11 cellular contexts compared by ENCODE assay signal in the genomic region with DNA sequence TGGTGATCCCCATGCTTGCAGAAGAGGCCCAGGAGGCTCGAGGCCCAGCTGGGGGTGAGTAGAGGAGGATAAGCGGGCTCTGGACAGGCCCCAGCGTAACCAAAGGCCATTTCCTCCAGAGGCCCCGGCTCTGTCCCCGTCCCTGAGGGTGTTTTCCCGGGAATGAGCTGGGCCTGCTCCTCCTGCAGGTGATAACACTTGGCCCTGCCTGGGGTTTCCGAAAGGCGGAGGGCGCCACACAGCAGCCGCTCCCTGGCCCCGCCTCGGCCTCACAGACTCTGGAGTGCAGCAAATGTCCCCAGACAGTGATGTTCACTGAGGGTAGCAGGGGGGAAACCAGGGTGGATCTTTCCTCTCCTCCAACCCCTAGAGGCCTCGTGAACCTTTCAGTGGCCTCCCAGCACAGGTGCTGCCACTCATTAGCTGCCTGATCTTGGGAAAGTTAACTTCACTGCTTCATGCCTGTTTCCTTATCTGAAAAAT. TPM values are rescaled to one million over a fixed set of nuclear protein-coding genes. Genes with fewer than 3 reads are reported as not detected.
DNase-seq lines count a peak whose midpoint lies in the region; ATAC-seq and TF ChIP-seq lines count a peak whose summit lies in the region.
"Had no signal": no experiment of that assay in that cellular context is flagged by ENCODE, and none has a peak within 500 bp of the region (broad histone marks: within the 10 kb centered on the region; RNA-seq: fewer than 3 reads in every experiment).

No MANE protein-coding gene starts in this region.

- H3K9ac ChIP-seq in MM.1S (ENCODE audit: low read length) = peak overlapping the region; percentile 70

- H3K36me3 Mint-ChIP-seq in GM23338 (ENCODE audit: low read depth) = no peaks in the 10 kb centered on the region
- H3K36me3 Mint-ChIP-seq in naive thymus-derived CD4-positive, alpha-beta T cell = peaks cover 0 to 2% (median 0%) of the 10 kb centered on the region in 5 donors

- intact Hi-C loops in naive thymus-derived CD4-positive, alpha-beta T cell (cut with micrococcal nuclease) = loop anchor here in 1 of 2 donors (2.0 kb wide), 1 partner anchor 29 kb away; no protein-coding TSS in a partner anchor
- intact Hi-C loops in head of caudate nucleus (cut with DNase I) = no loop called here

- H3K4me1 ChIP-seq in GM23338 (ENCODE audit: insufficient read depth) = no peaks in the 10 kb centered on the region; the same call in 1 of the 2 replicates
- H3K4me1 ChIP-seq in MM.1S (ENCODE audit: low read length) = peaks cover 50% of the 10 kb centered on the region
- H3K4me1 ChIP-seq in naive thymus-derived CD4-positive, alpha-beta T cell (ENCODE audit: control insufficient read depth in 2 of 2, insufficient read depth in 2 of 2, low read length in 2 of 2) = peaks cover 5 to 35% of the 10 kb centered on the region in 2 donors
- H3K4me1 ChIP-seq: A549 had no signal

- H3K9me3 ChIP-seq in MM.1S (replicated peaks; ENCODE audit: insufficient read depth, low read length) = no peaks in the 10 kb centered on the region
- no peaks in the 10 kb centered on the region for H3K9me3 ChIP-seq in naive thymus-derived CD4-positive, alpha-beta T cell (ENCODE audit: control insufficient read depth in 2 of 3, low read length in 3 of 3)
- H3K9me3 ChIP-seq: A549 had no signal

- H3K27ac Mint-ChIP-seq in GM23338 = no peak overlapping the region
- H3K27ac Mint-ChIP-seq in naive thymus-derived CD4-positive, alpha-beta T cell = peak overlapping the region in 4 of 9 donors; percentile 57 to 87 (median 78)

- H3K27ac ChIP-seq in GM23338 (ENCODE audit: low read depth) (no peak overlapping the region), MM.1S (ENCODE audit: low read length) (peak overlapping the region; percentile 96)
- H3K27ac ChIP-seq in naive thymus-derived CD4-positive, alpha-beta T cell (ENCODE audit: low read depth, low read length) = no peak overlapping the region
- H3K27ac ChIP-seq: A549 had no signal

- H3K36me3 ChIP-seq in GM23338 (ENCODE audit: insufficient read depth) (no peaks in the 10 kb centered on the region), MM.1S (replicated peaks; ENCODE audit: insufficient read depth, low read length) (no peaks in the 10 kb centered on the region; the same call in 1 of the 2 replicates)
- H3K36me3 ChIP-seq in naive thymus-derived CD4-positive, alpha-beta T cell (ENCODE audit: control insufficient read depth in 2 of 3, insufficient read depth in 3 of 3, low read length in 3 of 3) = no peaks in the 10 kb centered on the region

- no peak overlapping the region for H3K4me2 ChIP-seq in GM23338
- peak overlapping the region; percentile 37 for H3K4me2 ChIP-seq in MM.1S (ENCODE audit: low read depth, low read length)
- H3K4me2 ChIP-seq: A549 had no signal

- peak; percentile 3 for DNase-seq in NCI-H748 (lab: John Stamatoyannopoulos, UW; ENCODE audit: unreplicated experiment)
- no peak for DNase-seq in NCI-H748 treated with DMSO at 0.1 percent for 48 hours (lab: John Stamatoyannopoulos, UW)
- peak; percentile 77 for DNase-seq in GM23338 (ENCODE audit: low spot score)
- DNase-seq in MM.1S = peak; percentile 68
- no peak for DNase-seq in naive thymus-derived CD4-positive, alpha-beta T cell
- no peak for DNase-seq in NCI-H524 treated with DMSO at 0.1 percent for 48 hours (lab: John Stamatoyannopoulos, UW)
- no peak for DNase-seq in head of caudate nucleus
- DNase-seq in activated effector memory CD4-positive, alpha-beta T cell treated with Interleukin-2 at 50 U/mL for 16 hours = no peak
- DNase-seq: NCI-H1048 had no signal

- H3K9me3 Mint-ChIP-seq in GM23338 = no peaks in the 10 kb centered on the region
- no peaks in the 10 kb centered on the region for H3K9me3 Mint-ChIP-seq in naive thymus-derived CD4-positive, alpha-beta T cell
- H3K9me3 Mint-ChIP-seq: nephron had no signal

- H3K9me2 ChIP-seq in GM23338 (ENCODE audit: insufficient read depth) = no peaks in the 10 kb centered on the region
- no peaks in the 10 kb centered on the region for H3K9me2 ChIP-seq in MM.1S (replicated peaks; ENCODE audit: insufficient read depth, low read length)

- H2AFZ ChIP-seq in GM23338 = peak overlapping the region; percentile 89
- H2AFZ ChIP-seq in MM.1S (ENCODE audit: low read length) = peak overlapping the region; percentile 45

- TF ChIP-seq CTCF in GM23338 (conservative IDR thresholded peaks at IDR 0.05; ENCODE audit: low read depth in 2 of 2) (peak in 1 of 2 experiments; percentile 55; a peak in 2 of 4 replicates), MM.1S (IDR thresholded peaks at IDR 0.05; ENCODE audit: low read length) (peak; percentile 9; the same call in 1 of the 2 replicates)

- POLR2A ChIA-PET in naive thymus-derived CD4-positive, alpha-beta T cell (lab: Charles Lee) = interaction anchor here (1.0 to 1.4 kb wide), 3 partner anchors 15 to 48 kb away, joined by 3 to 7 read pairs (median 3); no protein-coding TSS in a partner anchor

- H3K4me3 Mint-ChIP-seq in GM23338 = no peak overlapping the region
- H3K4me3 Mint-ChIP-seq in naive thymus-derived CD4-positive, alpha-beta T cell = peak overlapping the region in 7 of 10 donors; percentile 23 to 80 (median 69)
- H3K4me3 Mint-ChIP-seq: nephron had no signal

- H3K27me3 Mint-ChIP-seq in GM23338 (ENCODE audit: insufficient read depth, low read depth, poor library complexity) = peaks cover 23% of the 10 kb centered on the region
- no peaks in the 10 kb centered on the region for H3K27me3 Mint-ChIP-seq in naive thymus-derived CD4-positive, alpha-beta T cell

- CTCF ChIA-PET in naive thymus-derived CD4-positive, alpha-beta T cell (lab: Charles Lee) = interaction anchor here (0.9 to 2.0 kb wide), 3 partner anchors 34 to 83 kb away, joined by 5 to 6 read pairs (median 6); a partner anchor contains a TSS

- H4K20me1 ChIP-seq in GM23338 (replicated peaks; ENCODE audit: insufficient read depth) (no peaks in the 10 kb centered on the region), MM.1S (ENCODE audit: insufficient read depth, low read length) (no peaks in the 10 kb centered on the region)

- no peaks in the 10 kb centered on the region for H3K79me2 ChIP-seq in GM23338 (replicated peaks; ENCODE audit: insufficient read depth)
- peaks cover 37% of the 10 kb centered on the region for H3K79me2 ChIP-seq in MM.1S (ENCODE audit: low read length)

- 0 out of 2 replicates have a peak, but pooled peaks cover 4% of the 10 kb centered on the region for H3F3A ChIP-seq in GM23338 (replicated peaks; ENCODE audit: low read depth)
- peaks cover 33% of the 10 kb centered on the region for H3F3A ChIP-seq in MM.1S (ENCODE audit: insufficient read depth, low read length)

- peaks cover 12% of the 10 kb centered on the region for H3K4me1 Mint-ChIP-seq in GM23338
- H3K4me1 Mint-ChIP-seq in naive thymus-derived CD4-positive, alpha-beta T cell = peaks cover 17 to 33% (median 24%) of the 10 kb centered on the region in 7 donors

- H3K27me3 ChIP-seq in GM23338 (ENCODE audit: insufficient read depth) (no peaks in the 10 kb centered on the region), MM.1S (replicated peaks; ENCODE audit: insufficient read depth, low read length) (no peaks in the 10 kb centered on the region)
- no peaks in the 10 kb centered on the region for H3K27me3 ChIP-seq in naive thymus-derived CD4-positive, alpha-beta T cell (ENCODE audit: control insufficient read depth in 2 of 2, insufficient read depth in 2 of 2, low read length in 2 of 2)

- peak; percentile 85 for ATAC-seq in GM23338
- ATAC-seq in naive thymus-derived CD4-positive, alpha-beta T cell = peak; percentile 15

- no peak overlapping the region for H3K4me3 ChIP-seq in GM23338
- H3K4me3 ChIP-seq in MM.1S (ENCODE audit: low read length) = no peak overlapping the region
- no peak overlapping the region for H3K4me3 ChIP-seq in naive thymus-derived CD4-positive, alpha-beta T cell (ENCODE audit: low read length)
- H3K4me3 ChIP-seq: A549 had no signal

TF ChIP-seq in GM23338, 12 proteins besides CTCF, POLR2A, EP300 and RAD21 (continues in another document):
- TF ChIP-seq ZNF331 (CRISPR knock-in tag; IDR thresholded peaks at IDR 0.05; ENCODE audit: low read depth) = no peak
- no peak for TF ChIP-seq POLR2AphosphoS5 (IDR thresholded peaks at IDR 0.05; ENCODE audit: low read depth)
- TF ChIP-seq CREB1 (CRISPR knock-in tag; IDR thresholded peaks at IDR 0.05; ENCODE audit: low read depth) = no peak
- TF ChIP-seq JUNB (IDR thresholded peaks at IDR 0.05; ENCODE audit: unreplicated experiment) = no peak
- TF ChIP-seq, protein P1, sequence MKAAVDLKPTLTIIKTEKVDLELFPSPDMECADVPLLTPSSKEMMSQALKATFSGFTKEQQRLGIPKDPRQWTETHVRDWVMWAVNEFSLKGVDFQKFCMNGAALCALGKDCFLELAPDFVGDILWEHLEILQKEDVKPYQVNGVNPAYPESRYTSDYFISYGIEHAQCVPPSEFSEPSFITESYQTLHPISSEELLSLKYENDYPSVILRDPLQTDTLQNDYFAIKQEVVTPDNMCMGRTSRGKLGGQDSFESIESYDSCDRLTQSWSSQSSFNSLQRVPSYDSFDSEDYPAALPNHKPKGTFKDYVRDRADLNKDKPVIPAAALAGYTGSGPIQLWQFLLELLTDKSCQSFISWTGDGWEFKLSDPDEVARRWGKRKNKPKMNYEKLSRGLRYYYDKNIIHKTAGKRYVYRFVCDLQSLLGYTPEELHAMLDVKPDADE (IDR thresholded peaks at IDR 0.05) = no peak
- no peak for TF ChIP-seq NANOG (IDR thresholded peaks at IDR 0.05; ENCODE audit: borderline replicate concordance)
- no peak for TF ChIP-seq STAT1 (IDR thresholded peaks at IDR 0.05; ENCODE audit: unreplicated experiment)

RNA-seq across cellular contexts. Expression of a gene that starts 10.5 kb away (rescaled TPM):
- 10.2 and 13.1 TPM in 2 replicates for total RNA-seq in GM23338 (2014; rRNA removed; shearing (Covaris generic))
- polyA plus RNA-seq in GM23338 (2016; fragmentation: Nextera tagmentation; extraction: Ambion mirVana) = 1.6 and 1.7 TPM in 2 replicates
- 1 to 10 TPM in 3 of 5 experiments, under 1 TPM in 2; 0.57 to 3.2 (median 1.0) TPM for total RNA-seq in naive thymus-derived CD4-positive, alpha-beta T cell
- not detected for polyA plus RNA-seq in naive thymus-derived CD4-positive, alpha-beta T cell

RNA-seq across cellular contexts. Expression of a gene that starts 46.7 kb away (rescaled TPM):
- total RNA-seq in GM23338 (2014; rRNA removed; shearing (Covaris generic)) = 18.0 and 27.5 TPM in 2 replicates
- 10.7 and 12.4 TPM in 2 replicates for polyA plus RNA-seq in GM23338 (2016; fragmentation: Nextera tagmentation; extraction: Ambion mirVana)
- 10 to 100 TPM; 27.7 to 51.5 (median 33.8) TPM for total RNA-seq in naive thymus-derived CD4-positive, alpha-beta T cell
- polyA plus RNA-seq in naive thymus-derived CD4-positive, alpha-beta T cell = 1 to 10 TPM; 4.3 to 5.1 TPM

RNA-seq across cellular contexts. Expression of a gene that starts 55.8 kb away (rescaled TPM):
- 30.0 and 40.1 TPM in 2 replicates for total RNA-seq in GM23338 (2014; rRNA removed; shearing (Covaris generic))
- 12.2 and 13.2 TPM in 2 replicates for polyA plus RNA-seq in GM23338 (2016; fragmentation: Nextera tagmentation; extraction: Ambion mirVana)
- 10 to 100 TPM; 17.5 to 42.3 (median 37.3) TPM for total RNA-seq in naive thymus-derived CD4-positive, alpha-beta T cell
- polyA plus RNA-seq in naive thymus-derived CD4-positive, alpha-beta T cell = 10 to 100 TPM; 27.8 to 33.2 TPM

Comparison
In these comparisons a context has a peak if more than half of its experiments do, and no peak if none do; other contexts are left out.
1. DNase-seq: peak in NCI-H748 (single experiment), GM23338 (single experiment) and MM.1S (single experiment); none in NCI-H748 treated with DMSO at 0.1 percent for 48 hours (single experiment), naive thymus-derived CD4-positive, alpha-beta T cell (0 of 9), NCI-H524 treated with DMSO at 0.1 percent for 48 hours (single experiment), head of caudate nucleus (0 of 42) and activated effector memory CD4-positive, alpha-beta T cell treated with Interleukin-2 at 50 U/mL for 16 hours (single experiment).